Comparison of ENCODE assay signal across 9 cellular contexts in genomic region chr2:26300234-26300641, GRCh38. TPM values are rescaled to one million over a fixed set of nuclear protein-coding genes. Genes with fewer than 3 reads are reported as not detected.
DNase-seq lines count a peak whose midpoint lies in the region; ATAC-seq and TF ChIP-seq lines count a peak whose summit lies in the region.
"Had no signal": no experiment of that assay in that cellular context is flagged by ENCODE, and none has a peak within 500 bp of the region (broad histone marks: within the 10 kb centered on the region; RNA-seq: fewer than 3 reads in every experiment).

No MANE protein-coding gene starts in this region.

- no peak overlapping the region for H3K9ac ChIP-seq in SK-N-SH

- POLR2A ChIA-PET in SK-N-SH (lab: Yijun Ruan, JAX) = no interaction called here

- H2AFZ ChIP-seq in SK-N-SH (ENCODE audit: low read depth) = peak overlapping the region; percentile 98

- intact Hi-C loops in testis (cut with DNase I; ENCODE audit: low total_unique reads) = no loop called here

- TF ChIP-seq RAD21 in SK-N-SH (IDR thresholded peaks at IDR 0.05; ENCODE audit: low read length) = no peak

- peak overlapping the region; percentile 76; the same call in 1 of the 2 replicates for H3K4me2 ChIP-seq in SK-N-SH

- H3K4me1 ChIP-seq in SK-N-SH (ENCODE audit: control insufficient read depth in 1 of 2, insufficient read depth in 2 of 2, low read depth in 1 of 2, low read length in 1 of 2) = peaks cover 0 to 2% of the 10 kb centered on the region in 2 experiments; a peak in 1 of 4 replicates
- peaks cover 8% of the 10 kb centered on the region for H3K4me1 ChIP-seq in testis

- no peak for TF ChIP-seq EP300 in SK-N-SH (IDR thresholded peaks at IDR 0.05; ENCODE audit: borderline replicate concordance in 1 of 2, low read depth in 1 of 2, low read length in 1 of 2)

- no peak overlapping the region for H3K4me3 Mint-ChIP-seq in memory B cell

- no peak for TF ChIP-seq POLR2A in testis (IDR thresholded peaks at IDR 0.05)

- no peak for ATAC-seq in SK-N-SH treated with all-trans-retinoic acid at 6 μM for 48 hours
- ATAC-seq in memory B cell (ENCODE audit: low read depth) = peak; percentile 43
- no peak for ATAC-seq in GM19395 (IDR thresholded peaks at IDR 0.05; ENCODE audit: unreplicated experiment)
- ATAC-seq in GM21528 (IDR thresholded peaks at IDR 0.05; ENCODE audit: low FRiP score, unreplicated experiment) = no peak

- no peaks in the 10 kb centered on the region for H3K36me3 Mint-ChIP-seq in memory B cell

- no peaks in the 10 kb centered on the region for H3K4me1 Mint-ChIP-seq in memory B cell

- H4K20me1 ChIP-seq in SK-N-SH (ENCODE audit: insufficient read depth) = no peaks in the 10 kb centered on the region

- no peaks in the 10 kb centered on the region for H3F3A ChIP-seq in SK-N-SH (replicated peaks; ENCODE audit: insufficient read depth)

- WGBS in SK-N-SH (ENCODE audit: low lambda C conversion rate) = 90% methylated on average over 12 of the region's 12 CpGs
- WGBS in testis, 2 donors = 2 to 5% methylated on average over 12 of the region's 12 CpGs

- no peaks in the 10 kb centered on the region for H3K27me3 Mint-ChIP-seq in memory B cell

- no peaks in the 10 kb centered on the region for H3K9me2 ChIP-seq in SK-N-SH

- H3K27ac Mint-ChIP-seq in memory B cell = no peak overlapping the region

- no peak overlapping the region for H3K27ac ChIP-seq in SK-N-SH (ENCODE audit: low read depth in 2 of 2, low read length in 1 of 2)
- peak overlapping the region in 1 of 2 donors; percentile 84 for H3K27ac ChIP-seq in testis

- H3K27me3 ChIP-seq in SK-N-SH (ENCODE audit: insufficient read depth) (no peaks in the 10 kb centered on the region), testis (no peaks in the 10 kb centered on the region)

- TF ChIP-seq CTCF in SK-N-SH (IDR thresholded peaks at IDR 0.05) (no peak), cardiac fibroblast (IDR thresholded peaks at IDR 0.05; ENCODE audit: low read depth, low read length) (no peak), testis (IDR thresholded peaks at IDR 0.05) (no peak)

- H3K36me3 ChIP-seq in SK-N-SH (replicated peaks in 1 of 2; ENCODE audit: control insufficient read depth in 1 of 2, insufficient read depth in 2 of 2, low read length in 1 of 2) (no peaks in the 10 kb centered on the region), testis (ENCODE audit: low read depth, missing control alignments) (no peaks in the 10 kb centered on the region)
- H3K36me3 ChIP-seq: HAP-1 had no signal

- no peak overlapping the region for H3K4me3 ChIP-seq in SK-N-SH (ENCODE audit: low read depth in 2 of 2, low read length in 1 of 2)
- H3K4me3 ChIP-seq in cardiac fibroblast (replicated peaks in 1 of 2; ENCODE audit: low read depth in 2 of 2, low read length in 2 of 2) = peak overlapping the region; percentile 13 to 24
- H3K4me3 ChIP-seq in testis = peak overlapping the region; percentile 39 to 60

- H3K9me3 ChIP-seq in SK-N-SH (no peaks in the 10 kb centered on the region), testis (no peaks in the 10 kb centered on the region)
- H3K9me3 ChIP-seq: HAP-1 had no signal

- CTCF ChIA-PET in SK-N-SH (lab: Yijun Ruan, JAX) = interaction anchor here (1.1 to 1.5 kb wide), 2 partner anchors 8 to 10 kb away, joined by 3 to 5 read pairs; no protein-coding TSS in a partner anchor

- DNase-seq in SK-N-SH = no peak
- DNase-seq in cardiac fibroblast (ENCODE audit: low read depth in 2 of 2) = peak; percentile 52 to 53
- no peak for DNase-seq in memory B cell (ENCODE audit: low spot score in 2 of 2)
- DNase-seq in testis = peak; percentile 57
- DNase-seq in foreskin melanocyte = no peak

- H3K79me2 ChIP-seq in SK-N-SH (ENCODE audit: insufficient read depth) = no peaks in the 10 kb centered on the region

- no peaks in the 10 kb centered on the region for H3K9me3 Mint-ChIP-seq in memory B cell

TF ChIP-seq in SK-N-SH, 30 proteins besides CTCF, POLR2A, EP300 and RAD21 (continues in another document):
- no peak for TF ChIP-seq MEF2A (IDR thresholded peaks at IDR 0.05; ENCODE audit: borderline replicate concordance, low read depth)
- no peak for TF ChIP-seq CHD2 (IDR thresholded peaks at IDR 0.05; ENCODE audit: low read length, partially characterized antibody)
- TF ChIP-seq SMC3 (IDR thresholded peaks at IDR 0.05; ENCODE audit: low read depth, low read length) = no peak
- TF ChIP-seq, protein P1, sequence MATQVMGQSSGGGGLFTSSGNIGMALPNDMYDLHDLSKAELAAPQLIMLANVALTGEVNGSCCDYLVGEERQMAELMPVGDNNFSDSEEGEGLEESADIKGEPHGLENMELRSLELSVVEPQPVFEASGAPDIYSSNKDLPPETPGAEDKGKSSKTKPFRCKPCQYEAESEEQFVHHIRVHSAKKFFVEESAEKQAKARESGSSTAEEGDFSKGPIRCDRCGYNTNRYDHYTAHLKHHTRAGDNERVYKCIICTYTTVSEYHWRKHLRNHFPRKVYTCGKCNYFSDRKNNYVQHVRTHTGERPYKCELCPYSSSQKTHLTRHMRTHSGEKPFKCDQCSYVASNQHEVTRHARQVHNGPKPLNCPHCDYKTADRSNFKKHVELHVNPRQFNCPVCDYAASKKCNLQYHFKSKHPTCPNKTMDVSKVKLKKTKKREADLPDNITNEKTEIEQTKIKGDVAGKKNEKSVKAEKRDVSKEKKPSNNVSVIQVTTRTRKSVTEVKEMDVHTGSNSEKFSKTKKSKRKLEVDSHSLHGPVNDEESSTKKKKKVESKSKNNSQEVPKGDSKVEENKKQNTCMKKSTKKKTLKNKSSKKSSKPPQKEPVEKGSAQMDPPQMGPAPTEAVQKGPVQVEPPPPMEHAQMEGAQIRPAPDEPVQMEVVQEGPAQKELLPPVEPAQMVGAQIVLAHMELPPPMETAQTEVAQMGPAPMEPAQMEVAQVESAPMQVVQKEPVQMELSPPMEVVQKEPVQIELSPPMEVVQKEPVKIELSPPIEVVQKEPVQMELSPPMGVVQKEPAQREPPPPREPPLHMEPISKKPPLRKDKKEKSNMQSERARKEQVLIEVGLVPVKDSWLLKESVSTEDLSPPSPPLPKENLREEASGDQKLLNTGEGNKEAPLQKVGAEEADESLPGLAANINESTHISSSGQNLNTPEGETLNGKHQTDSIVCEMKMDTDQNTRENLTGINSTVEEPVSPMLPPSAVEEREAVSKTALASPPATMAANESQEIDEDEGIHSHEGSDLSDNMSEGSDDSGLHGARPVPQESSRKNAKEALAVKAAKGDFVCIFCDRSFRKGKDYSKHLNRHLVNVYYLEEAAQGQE (IDR thresholded peaks at IDR 0.05; ENCODE audit: low read depth, low read length) = no peak
- TF ChIP-seq TEAD4 (IDR thresholded peaks at IDR 0.05; ENCODE audit: borderline replicate concordance, insufficient read depth) = no peak
- no peak for TF ChIP-seq NRF1 (IDR thresholded peaks at IDR 0.05; ENCODE audit: low read depth, low read length)

TF ChIP-seq in SK-N-SH treated with all-trans-retinoic acid at 6 μM for 48 hours, 23 proteins besides CTCF, POLR2A, EP300 and RAD21 (continues in another document):
- TF ChIP-seq GLIS3 (CRISPR knock-in tag; IDR thresholded peaks at IDR 0.05) = no peak
- no peak for TF ChIP-seq ZNF565 (CRISPR knock-in tag; conservative IDR thresholded peaks at IDR 0.05; ENCODE audit: low read depth)
- TF ChIP-seq PATZ1 (CRISPR knock-in tag; IDR thresholded peaks at IDR 0.05; ENCODE audit: borderline replicate concordance) = no peak
- TF ChIP-seq ZFP30 (CRISPR knock-in tag; IDR thresholded peaks at IDR 0.05) = no peak
- no peak for TF ChIP-seq ARNTL (CRISPR knock-in tag; IDR thresholded peaks at IDR 0.05; ENCODE audit: borderline replicate concordance, low read depth)
- TF ChIP-seq BACH2 (CRISPR knock-in tag; IDR thresholded peaks at IDR 0.05; ENCODE audit: borderline replicate concordance) = no peak
- TF ChIP-seq PPARA (CRISPR knock-in tag; IDR thresholded peaks at IDR 0.05; ENCODE audit: borderline replicate concordance) = no peak
- no peak for TF ChIP-seq ISL1 (CRISPR knock-in tag; IDR thresholded peaks at IDR 0.05)

RNA-seq across cellular contexts. Expression of gene SELENOI, which starts 45.7 kb away (rescaled TPM):
- polyA plus RNA-seq in SK-N-SH (2012; rRNA removed) (4.4 and 6.2 TPM in 2 replicates), testis (ENCODE audit: insufficient read depth, low read depth, low replicate concordance) (8.7 TPM)
- 6.4 and 6.6 TPM in 2 replicates for polyA plus RNA-seq in SK-N-SH (2012; cell fraction: cytosol; rRNA removed)
- 5.9 and 8.4 TPM in 2 replicates for polyA plus RNA-seq in SK-N-SH (2012; cell fraction: nucleus; rRNA removed)
- 10 to 100 TPM; 23.8 to 26.7 TPM for total RNA-seq in testis

RNA-seq across cellular contexts. Expression of gene ADGRF3, which starts 46.4 kb away (rescaled TPM):
- polyA plus RNA-seq in SK-N-SH (2012; rRNA removed) (0.10 and 0.31 TPM in 2 replicates), testis (ENCODE audit: insufficient read depth, low read depth, low replicate concordance) (1.6 TPM)
- polyA plus RNA-seq in SK-N-SH (2012; cell fraction: cytosol; rRNA removed) = 0.03 and 0.04 TPM in 2 replicates
- 0.69 and 1.8 TPM in 2 replicates for polyA plus RNA-seq in SK-N-SH (2012; cell fraction: nucleus; rRNA removed)
- 1 to 10 TPM; 1.0 to 2.2 TPM for total RNA-seq in testis

RNA-seq across cellular contexts. Expression of gene HADHB, which starts 55.5 kb away (rescaled TPM):
- polyA plus RNA-seq in SK-N-SH (2012; rRNA removed) (108 and 137 TPM in 2 replicates), testis (ENCODE audit: insufficient read depth, low read depth, low replicate concordance) (171 TPM)
- polyA plus RNA-seq in SK-N-SH (2012; cell fraction: cytosol; rRNA removed) = 133 and 137 TPM in 2 replicates
- 71.1 and 111 TPM in 2 replicates for polyA plus RNA-seq in SK-N-SH (2012; cell fraction: nucleus; rRNA removed)
- 100 to 1,000 TPM; 142 to 168 TPM for total RNA-seq in testis

RNA-seq across cellular contexts. Expression of gene HADHA, which starts 55.8 kb away (rescaled TPM):
- polyA plus RNA-seq in SK-N-SH (2012; rRNA removed) = 64.3 and 69.9 TPM in 2 replicates
- 70.6 and 71.0 TPM in 2 replicates for polyA plus RNA-seq in SK-N-SH (2012; cell fraction: cytosol; rRNA removed)
- 57.8 and 66.5 TPM in 2 replicates for polyA plus RNA-seq in SK-N-SH (2012; cell fraction: nucleus; rRNA removed)
- total RNA-seq in testis = 10 to 100 TPM; 93.7 to 98.8 TPM
- 161 TPM for polyA plus RNA-seq in testis (ENCODE audit: insufficient read depth, low read depth, low replicate concordance)

Comparison
In these comparisons a context has a peak if more than half of its experiments do, and no peak if none do; other contexts are left out.
1. DNase-seq: peak in cardiac fibroblast (2 of 2) and testis (single experiment); none in SK-N-SH (single experiment), memory B cell (0 of 2) and foreskin melanocyte (single experiment).
2. H3K4me3 ChIP-seq: peak in cardiac fibroblast (2 of 2) and testis (2 of 2); none in SK-N-SH (0 of 2).